ENCODE assay signal across 15 cellular contexts in the genomic region with DNA sequence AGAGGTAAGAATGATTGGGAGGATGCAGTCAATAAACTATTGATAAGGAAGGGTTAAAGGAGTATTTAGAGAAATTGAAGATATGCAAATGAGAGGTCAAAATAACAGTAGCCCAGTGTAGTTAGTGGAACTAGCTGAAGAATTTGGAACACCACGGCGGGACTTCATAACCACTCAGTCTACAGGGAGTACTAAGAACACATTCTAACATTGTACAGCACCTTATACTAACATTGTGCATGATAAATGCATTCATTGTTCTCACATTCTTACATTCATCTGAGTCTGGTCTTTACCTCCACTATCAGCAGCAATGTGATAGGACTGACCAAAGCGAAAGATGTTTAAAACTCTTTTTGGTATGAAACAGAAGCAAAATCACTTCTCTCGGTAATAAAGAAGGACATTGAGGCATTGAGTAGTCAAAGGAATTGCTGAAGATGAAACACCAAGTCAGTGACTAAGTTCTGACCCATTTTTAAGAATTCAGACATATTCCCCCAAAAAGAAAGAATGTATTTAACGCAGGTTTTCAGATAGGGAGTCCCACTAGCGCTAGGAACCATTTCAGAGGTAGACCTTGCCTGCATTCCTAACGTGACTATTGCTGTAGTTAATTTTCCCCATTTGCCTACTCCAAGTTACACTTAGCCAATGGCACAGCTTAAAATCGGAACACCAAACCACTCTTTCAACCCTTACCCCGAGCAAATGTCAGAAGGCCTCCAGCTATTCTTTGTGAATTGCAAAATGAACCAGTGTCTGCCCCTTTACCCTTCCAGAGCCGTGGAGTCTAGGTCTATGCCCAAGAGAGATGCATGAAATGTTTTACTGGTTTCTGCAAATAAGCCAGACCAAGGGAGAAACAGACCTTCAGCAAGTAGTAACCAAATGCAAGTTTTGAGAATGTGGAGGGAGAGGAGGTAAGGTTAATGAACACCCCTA.
DNase-seq lines count a peak whose midpoint lies in the region; ATAC-seq, FAIRE-seq and TF ChIP-seq lines count a peak whose summit lies in the region.
"Had no signal": no experiment of that assay in that cellular context is flagged by ENCODE, and none has a peak within 500 bp of the region (broad histone marks: within the 10 kb centered on the region; RNA-seq: fewer than 3 reads in every experiment).

No MANE protein-coding gene starts in this region.

- H3K27ac Mint-ChIP-seq in neural crest cell (ENCODE audit: unreplicated experiment), result no peak overlapping the region
- no peak overlapping the region for H3K27ac Mint-ChIP-seq in activated naive CD4-positive, alpha-beta T cell treated with anti-CD3 and anti-CD28 coated beads, Interleukin-2, amount 50 U/mL, for 72 hours
- H3K27ac Mint-ChIP-seq: stimulated activated naive B cell treated with anti-CD40 and anti-IgM and Interleukin-4, amounts not matched to agents 10 μg/mL and 1 μg/mL and 100 μg/mL, for 72 hours had no signal

- POLR2A ChIA-PET in endothelial cell of umbilical vein (lab: Charles Lee), result interaction anchor here (1.0 to 1.6 kb wide), 2 partner anchors 25 to 108 kb away, joined by 4 to 5 read pairs; no protein-coding TSS in a partner anchor

- no peak for TF ChIP-seq EP300 in tibial nerve (IDR thresholded peaks at IDR 0.05)

- FAIRE-seq in endothelial cell of umbilical vein (lab: Jason Lieb, UNC), result no peak

- H3K27me3 ChIP-seq in endothelial cell of umbilical vein (ENCODE audit: control insufficient read depth in 2 of 2, insufficient read depth in 2 of 2, low read length in 2 of 2) (no peaks in the 10 kb centered on the region), tibial nerve (no peaks in the 10 kb centered on the region)

- intact Hi-C loops in endothelial cell of umbilical vein (cut with micrococcal nuclease), result loop anchor here (1.0 kb wide), 2 partner anchors 87 to 106 kb away; no protein-coding TSS in a partner anchor

- H4K20me1 ChIP-seq in endothelial cell of umbilical vein (replicated peaks; ENCODE audit: control insufficient read depth, extremely low read depth, insufficient read depth, low read length), result no peaks in the 10 kb centered on the region

- H3K36me3 ChIP-seq in endothelial cell of umbilical vein (ENCODE audit: control insufficient read depth in 2 of 2, extremely low read depth in 1 of 2, insufficient read depth in 2 of 2, low read length in 2 of 2), result no peaks in the 10 kb centered on the region
- no peaks in the 10 kb centered on the region for H3K36me3 ChIP-seq in tibial nerve

- TF ChIP-seq CTCF in endothelial cell of umbilical vein (IDR thresholded peaks at IDR 0.05; ENCODE audit: extremely low read depth in 1 of 2, insufficient read depth in 1 of 2, low read depth in 1 of 2, low read length in 2 of 2) (no peak), neural crest cell (conservative IDR thresholded peaks at IDR 0.05) (no peak), tibial nerve (IDR thresholded peaks at IDR 0.05) (no peak)

- in situ Hi-C loops in SK-MEL-5 (cut with HindIII; ENCODE audit: low pct_unique_long_range_greater_than_20kb, low sequenced_read_pairs), result no loop called here

- CTCF ChIA-PET in endothelial cell of umbilical vein (lab: Charles Lee), result interaction anchor here (0.9 to 3.5 kb wide), 12 partner anchors 11 to 365 kb away, joined by 3 to 15 read pairs (median 3); no protein-coding TSS in a partner anchor

- H3K9ac ChIP-seq in endothelial cell of umbilical vein (replicated peaks; ENCODE audit: extremely low read depth, insufficient read depth, low read length), result peak overlapping the region; percentile 62

- H3K27ac ChIP-seq in endothelial cell of umbilical vein (ENCODE audit: insufficient read depth, low read depth, low read length) (peak overlapping the region; percentile 72), tibial nerve (peak overlapping the region; percentile 63 to 97 (median 92))

- dilution Hi-C loops in endothelial cell of umbilical vein (cut with MboI; ENCODE audit: extremely low pct_ligation_motif_present, low sequenced_read_pairs), result no loop called here

- no peaks in the 10 kb centered on the region for H3K36me3 Mint-ChIP-seq in neural crest cell (ENCODE audit: low read depth)
- peaks cover 0 to 18% of the 10 kb centered on the region in 2 donors for H3K36me3 Mint-ChIP-seq in activated naive CD4-positive, alpha-beta T cell treated with anti-CD3 and anti-CD28 coated beads, Interleukin-2, amount 50 U/mL, for 72 hours
- H3K36me3 Mint-ChIP-seq: stimulated activated naive B cell treated with anti-CD40 and anti-IgM and Interleukin-4, amounts not matched to agents 10 μg/mL and 1 μg/mL and 100 μg/mL, for 72 hours had no signal

- peak overlapping the region; percentile 40 for H3K4me2 ChIP-seq in endothelial cell of umbilical vein (ENCODE audit: insufficient read depth, low read length)

- H3K9me3 ChIP-seq in endothelial cell of umbilical vein (replicated peaks; ENCODE audit: control insufficient read depth, insufficient read depth, low read length) (no peaks in the 10 kb centered on the region), tibial nerve (no peaks in the 10 kb centered on the region)

- no peaks in the 10 kb centered on the region for H3K27me3 Mint-ChIP-seq in neural crest cell (ENCODE audit: low read depth)
- H3K27me3 Mint-ChIP-seq: stimulated activated naive B cell treated with anti-CD40 and anti-IgM and Interleukin-4, amounts not matched to agents 10 μg/mL and 1 μg/mL and 100 μg/mL, for 72 hours had no signal

- WGBS in tibial nerve, 2 donors, result 27 to 45% methylated on average over 10 of the region's 10 CpGs

- H3K4me1 ChIP-seq in endothelial cell of umbilical vein (ENCODE audit: control insufficient read depth, extremely low read depth, insufficient read depth, low read length) (peaks cover 67% of the 10 kb centered on the region), tibial nerve (peaks cover 4 to 92% (median 82%) of the 10 kb centered on the region in 4 donors)

- no peak overlapping the region for H2AFZ ChIP-seq in endothelial cell of umbilical vein (ENCODE audit: low read depth, low read length)

- no TSS peak for BruUV-seq in endothelial cell of umbilical vein (replicated peaks; lab: Mats Ljungman, UMichigan)

- no peaks in the 10 kb centered on the region for H3K9me3 Mint-ChIP-seq in neural crest cell
- peaks cover 0 to 4% of the 10 kb centered on the region in 2 donors for H3K9me3 Mint-ChIP-seq in activated naive CD4-positive, alpha-beta T cell treated with anti-CD3 and anti-CD28 coated beads, Interleukin-2, amount 50 U/mL, for 72 hours
- H3K9me3 Mint-ChIP-seq: stimulated activated naive B cell treated with anti-CD40 and anti-IgM and Interleukin-4, amounts not matched to agents 10 μg/mL and 1 μg/mL and 100 μg/mL, for 72 hours had no signal

- DNase-seq in SK-MEL-5 (ENCODE audit: low read depth, low spot score) (peak; percentile 86), endothelial cell of umbilical vein (ENCODE audit: low read depth, low spot score) (no peak), neural crest cell (ENCODE audit: low read depth, low spot score) (no peak), tibial nerve (ENCODE audit: low spot score in 2 of 2) (no peak), hepatic stellate cell (ENCODE audit: low spot score) (no peak), DMS79 treated with DMSO at 0.1 percent for 48 hours (lab: John Stamatoyannopoulos, UW) (no peak)
- DNase-seq in activated naive CD4-positive, alpha-beta T cell treated with anti-CD3 and anti-CD28 coated beads, Interleukin-2, amount 50 U/mL, for 72 hours (ENCODE audit: low spot score in 2 of 2), result no peak
- DNase-seq: COR-L47; effector memory CD4-positive, alpha-beta T cell; left colon; NCI-H187; NCI-H526 treated with DMSO at 0.1 percent for 48 hours; SHP77 treated with DMSO at 0.1 percent for 48 hours; stimulated activated CD4-positive, alpha-beta T cell treated with anti-CD3 and anti-CD28 coated beads, Interleukin-4, amount 100 ng/mL, for 1 hour; stimulated activated naive B cell treated with anti-CD40 and anti-IgM and Interleukin-4, amounts not matched to agents 10 μg/mL and 1 μg/mL and 100 μg/mL, for 72 hours had no signal

- peak overlapping the region; percentile 61 for H3K4me3 Mint-ChIP-seq in neural crest cell
- H3K4me3 Mint-ChIP-seq: stimulated activated naive B cell treated with anti-CD40 and anti-IgM and Interleukin-4, amounts not matched to agents 10 μg/mL and 1 μg/mL and 100 μg/mL, for 72 hours had no signal

- no peak overlapping the region for H3K4me3 ChIP-seq in endothelial cell of umbilical vein (replicated peaks in 1 of 3; ENCODE audit: insufficient read depth in 1 of 3, low read depth in 1 of 3, low read length in 3 of 3)
- H3K4me3 ChIP-seq in tibial nerve, result no peak overlapping the region

- H3K4me1 Mint-ChIP-seq in neural crest cell, result peaks cover 84% of the 10 kb centered on the region

- H3K79me2 ChIP-seq in endothelial cell of umbilical vein (ENCODE audit: control insufficient read depth, insufficient read depth, low read length), result no peaks in the 10 kb centered on the region

- TF ChIP-seq POLR2A in endothelial cell of umbilical vein (IDR thresholded peaks at IDR 0.05; ENCODE audit: low read depth, low read length) (no peak), tibial nerve (IDR thresholded peaks at IDR 0.05) (no peak)

- H3K9me1 ChIP-seq in endothelial cell of umbilical vein (replicated peaks; ENCODE audit: control insufficient read depth, extremely low read depth, insufficient read depth, low read length), result no peaks in the 10 kb centered on the region

- ATAC-seq in activated naive CD4-positive, alpha-beta T cell treated with anti-CD3 and anti-CD28 coated beads, Interleukin-2, amount 50 U/mL, for 72 hours, result no peak
- ATAC-seq: stimulated activated naive B cell treated with anti-CD40 and anti-IgM and Interleukin-4, amounts not matched to agents 10 μg/mL and 1 μg/mL and 100 μg/mL, for 72 hours had no signal

TF ChIP-seq in endothelial cell of umbilical vein, 7 proteins besides CTCF, POLR2A, EP300 and RAD21:
- TF ChIP-seq EZH2 (IDR thresholded peaks at IDR 0.05; ENCODE audit: borderline replicate concordance, low read depth, low read length, severe bottlenecking) (no peak), POLR2AphosphoS5 (IDR thresholded peaks at IDR 0.05; ENCODE audit: insufficient read depth, low read depth, low read length) (no peak), JUN (IDR thresholded peaks at IDR 0.05; ENCODE audit: borderline replicate concordance, insufficient read depth, insufficient read length, low read depth) (no peak), GATA2 (IDR thresholded peaks at IDR 0.05; ENCODE audit: insufficient read depth, insufficient read length, low read depth, low read length) (no peak), MYC (IDR thresholded peaks at IDR 0.05; ENCODE audit: low read depth, low read length) (no peak), FOS (IDR thresholded peaks at IDR 0.05; ENCODE audit: borderline replicate concordance, insufficient read depth, low read length) (no peak)
- TF ChIP-seq, protein P1, sequence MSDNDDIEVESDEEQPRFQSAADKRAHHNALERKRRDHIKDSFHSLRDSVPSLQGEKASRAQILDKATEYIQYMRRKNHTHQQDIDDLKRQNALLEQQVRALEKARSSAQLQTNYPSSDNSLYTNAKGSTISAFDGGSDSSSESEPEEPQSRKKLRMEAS (IDR thresholded peaks at IDR 0.05; ENCODE audit: insufficient read depth, insufficient read length), result no peak
